In genomic region chr22:17638432-17639237, GRCh38 we compare ENCODE assay signal across 1 cellular context.
TF ChIP-seq lines count a peak whose summit lies in the region.

Gene BCL2L13 (plus strand): TSS chr22:17638757. CDS start chr22:17655712, 16,955 bp downstream.

TF ChIP-seq in K562, 482 proteins besides CTCF, POLR2A, EP300 and RAD21 (continued from another document and continues in another):
- TF ChIP-seq MGA (IDR thresholded peaks at IDR 0.05) (0 out of 2 replicates have a peak, but pooled peaks have one; percentile 3), TSHZ1 (CRISPR knock-in tag; IDR thresholded peaks at IDR 0.05) (no peak), MYC (IDR thresholded peaks at IDR 0.05; ENCODE audit: low read depth, low read length) (peak; percentile 77), MYC (CRISPR knock-in tag; IDR thresholded peaks at IDR 0.05; ENCODE audit: borderline replicate concordance, low read depth) (peak; percentile 83), NEUROD1 (IDR thresholded peaks at IDR 0.05; ENCODE audit: borderline replicate concordance, low read depth, low read length, partially characterized antibody) (peak; percentile 71), BRD4 (IDR thresholded peaks at IDR 0.05) (peak; percentile 99), CBX2 (IDR thresholded peaks at IDR 0.05; ENCODE audit: insufficient read depth, low read length, poor library complexity, severe bottlenecking) (no peak), RBBP5 (IDR thresholded peaks at IDR 0.05; ENCODE audit: borderline replicate concordance, insufficient read depth, low read length, poor library complexity, severe bottlenecking) (peak; percentile 74), NCOA2 (IDR thresholded peaks at IDR 0.05; ENCODE audit: partially characterized antibody in 2 of 2) (no peak), IRF1 (CRISPR knock-in tag; IDR thresholded peaks at IDR 0.05; ENCODE audit: borderline replicate concordance) (peak; percentile 79), NR4A1 (CRISPR knock-in tag; IDR thresholded peaks at IDR 0.05) (no peak), NR4A1 (tag; IDR thresholded peaks at IDR 0.05) (0 out of 2 replicates have a peak, but pooled peaks have one; percentile 56), SMARCE1 (IDR thresholded peaks at IDR 0.05) (peak; percentile 35; the same call in 1 of the 2 replicates), NRF1 (conservative IDR thresholded peaks at IDR 0.05 in 1 of 2, IDR thresholded peaks at IDR 0.05 in 1 of 2) (peak; percentile 53 to 62), FOXJ2 (tag; IDR thresholded peaks at IDR 0.05) (0 out of 2 replicates have a peak, but pooled peaks have one; percentile 17), RERE (CRISPR knock-in tag; IDR thresholded peaks at IDR 0.05; ENCODE audit: borderline replicate concordance) (no peak), LCOR (CRISPR knock-in tag; IDR thresholded peaks at IDR 0.05) (peak; percentile 53; the same call in 1 of the 2 replicates), TAF7 (tag; IDR thresholded peaks at IDR 0.05) (peak; percentile 98), E2F8 (IDR thresholded peaks at IDR 0.05; ENCODE audit: low read depth, partially characterized antibody) (peak; percentile 78), ZNF785 (CRISPR knock-in tag; IDR thresholded peaks at IDR 0.05) (no peak), C11orf30 (IDR thresholded peaks at IDR 0.05; ENCODE audit: low read depth) (peak; percentile 54), ETS2 (tag; IDR thresholded peaks at IDR 0.05; ENCODE audit: borderline replicate concordance, poor library complexity, severe bottlenecking) (no peak), ZNF354B (CRISPR knock-in tag; IDR thresholded peaks at IDR 0.05) (no peak), GTF2B (IDR thresholded peaks at IDR 0.05; ENCODE audit: extremely low read depth, insufficient read length) (no peak), ZFP1 (CRISPR knock-in tag; IDR thresholded peaks at IDR 0.05) (no peak), E2F5 (CRISPR knock-in tag; IDR thresholded peaks at IDR 0.05) (peak; percentile 86; the same call in 1 of the 2 replicates)
